ENCODE assay signal across 2 cellular contexts in genomic region chr11:117229931-117230285, GRCh38.
TF ChIP-seq lines count a peak whose summit lies in the region.

No MANE protein-coding gene starts in this region.

TF ChIP-seq in SK-N-SH, 30 proteins besides CTCF, POLR2A, EP300 and RAD21 (continued from another document):
- no peak for TF ChIP-seq FOSL2 (IDR thresholded peaks at IDR 0.05; ENCODE audit: borderline replicate concordance, low read depth)
- no peak for TF ChIP-seq CHD2 (IDR thresholded peaks at IDR 0.05; ENCODE audit: low read length, partially characterized antibody)

TF ChIP-seq in SK-N-SH treated with all-trans-retinoic acid at 6 μM for 48 hours, 23 proteins besides CTCF, POLR2A, EP300 and RAD21 (continued from another document):
- TF ChIP-seq, protein P1, sequence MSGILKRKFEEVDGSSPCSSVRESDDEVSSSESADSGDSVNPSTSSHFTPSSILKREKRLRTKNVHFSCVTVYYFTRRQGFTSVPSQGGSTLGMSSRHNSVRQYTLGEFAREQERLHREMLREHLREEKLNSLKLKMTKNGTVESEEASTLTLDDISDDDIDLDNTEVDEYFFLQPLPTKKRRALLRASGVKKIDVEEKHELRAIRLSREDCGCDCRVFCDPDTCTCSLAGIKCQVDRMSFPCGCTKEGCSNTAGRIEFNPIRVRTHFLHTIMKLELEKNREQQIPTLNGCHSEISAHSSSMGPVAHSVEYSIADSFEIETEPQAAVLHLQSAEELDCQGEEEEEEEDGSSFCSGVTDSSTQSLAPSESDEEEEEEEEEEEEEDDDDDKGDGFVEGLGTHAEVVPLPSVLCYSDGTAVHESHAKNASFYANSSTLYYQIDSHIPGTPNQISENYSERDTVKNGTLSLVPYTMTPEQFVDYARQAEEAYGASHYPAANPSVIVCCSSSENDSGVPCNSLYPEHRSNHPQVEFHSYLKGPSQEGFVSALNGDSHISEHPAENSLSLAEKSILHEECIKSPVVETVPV (CRISPR knock-in tag; IDR thresholded peaks at IDR 0.05): no peak
- no peak for TF ChIP-seq ZNF70 (CRISPR knock-in tag; IDR thresholded peaks at IDR 0.05)
- no peak for TF ChIP-seq PATZ1 (CRISPR knock-in tag; IDR thresholded peaks at IDR 0.05; ENCODE audit: borderline replicate concordance)
- no peak for TF ChIP-seq ZFP3 (CRISPR knock-in tag; IDR thresholded peaks at IDR 0.05)
- TF ChIP-seq ZNF565 (CRISPR knock-in tag; conservative IDR thresholded peaks at IDR 0.05; ENCODE audit: low read depth): no peak
- no peak for TF ChIP-seq ZNF8 (CRISPR knock-in tag; IDR thresholded peaks at IDR 0.05)
- TF ChIP-seq, protein P2, sequence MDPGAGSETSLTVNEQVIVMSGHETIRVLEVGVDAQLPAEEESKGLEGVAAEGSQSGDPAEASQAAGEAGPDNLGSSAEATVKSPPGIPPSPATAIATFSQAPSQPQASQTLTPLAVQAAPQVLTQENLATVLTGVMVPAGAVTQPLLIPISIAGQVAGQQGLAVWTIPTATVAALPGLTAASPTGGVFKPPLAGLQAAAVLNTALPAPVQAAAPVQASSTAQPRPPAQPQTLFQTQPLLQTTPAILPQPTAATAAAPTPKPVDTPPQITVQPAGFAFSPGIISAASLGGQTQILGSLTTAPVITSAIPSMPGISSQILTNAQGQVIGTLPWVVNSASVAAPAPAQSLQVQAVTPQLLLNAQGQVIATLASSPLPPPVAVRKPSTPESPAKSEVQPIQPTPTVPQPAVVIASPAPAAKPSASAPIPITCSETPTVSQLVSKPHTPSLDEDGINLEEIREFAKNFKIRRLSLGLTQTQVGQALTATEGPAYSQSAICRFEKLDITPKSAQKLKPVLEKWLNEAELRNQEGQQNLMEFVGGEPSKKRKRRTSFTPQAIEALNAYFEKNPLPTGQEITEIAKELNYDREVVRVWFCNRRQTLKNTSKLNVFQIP (CRISPR knock-in tag; IDR thresholded peaks at IDR 0.05; ENCODE audit: borderline replicate concordance, low read depth): no peak
- no peak for TF ChIP-seq CSDC2 (CRISPR knock-in tag; IDR thresholded peaks at IDR 0.05)
- no peak for TF ChIP-seq GLIS3 (CRISPR knock-in tag; IDR thresholded peaks at IDR 0.05)
- TF ChIP-seq TOX (CRISPR knock-in tag; IDR thresholded peaks at IDR 0.05; ENCODE audit: borderline replicate concordance): no peak
- no peak for TF ChIP-seq BACH2 (CRISPR knock-in tag; IDR thresholded peaks at IDR 0.05; ENCODE audit: borderline replicate concordance)
- TF ChIP-seq CREB5 (CRISPR knock-in tag; IDR thresholded peaks at IDR 0.05; ENCODE audit: low read depth): no peak
- TF ChIP-seq PPARA (CRISPR knock-in tag; IDR thresholded peaks at IDR 0.05; ENCODE audit: borderline replicate concordance): no peak
- TF ChIP-seq OSR1 (CRISPR knock-in tag; IDR thresholded peaks at IDR 0.05): no peak
- no peak for TF ChIP-seq ARNTL (CRISPR knock-in tag; IDR thresholded peaks at IDR 0.05; ENCODE audit: borderline replicate concordance, low read depth)
